ENCODE assay signal across 1 cellular context in the genomic region with DNA sequence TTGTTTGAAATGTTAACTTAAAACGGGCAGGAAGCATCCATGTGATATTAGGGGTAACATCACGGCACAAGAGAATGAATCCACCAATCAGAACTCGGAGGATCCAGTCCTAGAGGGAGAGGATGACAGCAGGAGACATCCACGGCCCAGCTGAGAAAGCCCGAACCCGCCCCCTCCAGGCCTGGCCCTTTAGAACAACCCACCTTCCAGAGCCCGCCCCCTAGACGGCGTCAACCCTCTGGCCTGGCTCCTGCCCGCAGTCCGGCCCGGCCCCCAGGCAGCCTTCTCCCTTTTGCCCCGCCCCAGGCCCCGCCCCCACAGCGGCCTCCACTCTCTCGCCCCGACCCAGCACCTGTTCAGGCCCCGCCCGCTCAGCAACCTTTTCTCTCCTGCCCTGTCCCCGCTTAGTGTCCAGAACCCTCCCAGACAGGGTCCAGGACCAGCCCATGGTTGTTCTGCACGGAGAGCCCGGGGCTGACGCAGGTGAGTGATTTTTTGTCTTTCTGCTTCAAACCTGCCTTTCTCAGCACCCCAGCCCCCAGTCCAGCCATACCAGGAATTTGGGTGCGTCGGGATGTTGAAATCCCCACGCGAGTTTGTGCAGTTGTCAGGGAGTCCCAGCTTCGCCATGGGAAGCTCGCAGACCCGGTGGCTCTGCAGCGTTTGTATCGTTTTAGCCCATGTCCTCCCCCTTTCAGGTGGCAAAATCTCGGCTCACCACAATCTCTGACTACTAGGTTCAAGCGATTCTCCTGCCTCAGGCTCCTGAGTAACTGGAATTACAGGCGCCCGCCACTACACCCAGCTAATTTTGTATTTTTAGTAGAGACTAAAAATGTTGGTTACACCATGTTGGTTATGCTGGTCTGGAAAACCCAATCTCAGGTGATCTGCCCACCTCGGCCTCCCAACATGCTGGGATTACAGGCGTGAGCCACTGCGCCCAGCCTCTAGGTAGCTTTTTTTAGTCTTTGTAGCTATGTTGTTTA.
TF ChIP-seq lines count a peak whose summit lies in the region.

No MANE protein-coding gene starts in this region.

TF ChIP-seq in IMR-90, 13 proteins besides CTCF, POLR2A, EP300 and RAD21:
- TF ChIP-seq, protein P1, sequence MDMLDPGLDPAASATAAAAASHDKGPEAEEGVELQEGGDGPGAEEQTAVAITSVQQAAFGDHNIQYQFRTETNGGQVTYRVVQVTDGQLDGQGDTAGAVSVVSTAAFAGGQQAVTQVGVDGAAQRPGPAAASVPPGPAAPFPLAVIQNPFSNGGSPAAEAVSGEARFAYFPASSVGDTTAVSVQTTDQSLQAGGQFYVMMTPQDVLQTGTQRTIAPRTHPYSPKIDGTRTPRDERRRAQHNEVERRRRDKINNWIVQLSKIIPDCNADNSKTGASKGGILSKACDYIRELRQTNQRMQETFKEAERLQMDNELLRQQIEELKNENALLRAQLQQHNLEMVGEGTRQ (IDR thresholded peaks at IDR 0.05; ENCODE audit: low read depth, low read length), result no peak
- TF ChIP-seq NFE2L2 (IDR thresholded peaks at IDR 0.05; ENCODE audit: low read depth, low read length) (no peak), RCOR1 (IDR thresholded peaks at IDR 0.05; ENCODE audit: insufficient replicate concordance, low read length) (no peak), FOS (IDR thresholded peaks at IDR 0.05; ENCODE audit: low read depth, low read length) (no peak), CEBPB (IDR thresholded peaks at IDR 0.05; ENCODE audit: low read depth, low read length) (no peak), MAFK (IDR thresholded peaks at IDR 0.05; ENCODE audit: low read depth, low read length) (no peak), MXI1 (IDR thresholded peaks at IDR 0.05; ENCODE audit: borderline replicate concordance, low read depth, low read length) (no peak), RFX5 (IDR thresholded peaks at IDR 0.05; ENCODE audit: low read depth, low read length) (no peak)
